1 cellular context compared by ENCODE assay signal in genomic region chr4:66972087-66972486, GRCh38.
TF ChIP-seq lines count a peak whose summit lies in the region.

No MANE protein-coding gene starts in this region.

TF ChIP-seq in GM23338, 12 proteins besides CTCF, POLR2A, EP300 and RAD21 (continued from another document):
- TF ChIP-seq ZNF462 (CRISPR knock-in tag; IDR thresholded peaks at IDR 0.05) (no peak), NANOG (IDR thresholded peaks at IDR 0.05; ENCODE audit: borderline replicate concordance) (no peak), POLR2AphosphoS5 (IDR thresholded peaks at IDR 0.05; ENCODE audit: low read depth) (no peak), ZNF331 (CRISPR knock-in tag; IDR thresholded peaks at IDR 0.05; ENCODE audit: low read depth) (no peak), STAT1 (IDR thresholded peaks at IDR 0.05; ENCODE audit: unreplicated experiment) (no peak)
